Comparison of ENCODE assay signal across 9 cellular contexts in the genomic region with DNA sequence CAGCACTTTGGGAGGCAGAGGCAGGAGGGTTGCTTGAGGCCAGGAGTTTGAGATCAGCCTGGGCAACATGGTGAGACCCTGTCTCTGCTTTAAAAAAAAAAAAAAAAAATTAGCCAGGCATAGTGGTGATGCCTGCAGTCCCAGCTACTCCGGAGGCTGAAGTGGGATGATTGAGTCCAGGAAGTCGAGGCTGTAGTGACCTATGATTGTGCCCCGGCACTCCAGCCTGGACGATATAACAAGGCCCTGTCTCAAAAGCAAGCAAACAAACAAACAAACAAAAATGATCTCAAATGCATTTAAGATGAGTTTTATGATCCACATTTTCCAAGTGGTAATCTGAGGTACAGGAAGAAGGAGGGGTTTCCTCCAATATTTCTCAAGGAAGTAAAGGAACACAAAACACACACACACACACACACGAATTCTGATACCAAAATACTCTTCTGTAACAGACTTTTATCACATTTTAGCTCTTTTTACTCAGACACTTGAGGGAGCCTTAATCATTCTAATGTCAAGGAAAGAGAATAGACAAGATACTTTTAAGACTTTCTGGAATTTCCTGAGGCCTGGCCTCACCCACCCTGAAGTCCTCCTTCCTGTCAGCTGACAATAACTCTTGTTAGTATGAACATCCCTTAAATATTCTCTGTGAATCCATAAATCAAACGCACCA. TPM values are rescaled to one million over a fixed set of nuclear protein-coding genes. Genes with fewer than 3 reads are reported as not detected.
A peak's percentile ranks its signal among the peaks of the same experiment; 100 is the strongest.
DNase-seq lines count a peak whose midpoint lies in the region; ATAC-seq, FAIRE-seq and TF ChIP-seq lines count a peak whose summit lies in the region.
"Had no signal": no experiment of that assay in that cellular context is flagged by ENCODE, and none has a peak within 500 bp of the region (broad histone marks: within the 10 kb centered on the region; RNA-seq: fewer than 3 reads in every experiment).

No MANE protein-coding gene starts in this region.

- peaks cover 7% of the 10 kb centered on the region for H3K36me3 Mint-ChIP-seq in activated CD4-positive, alpha-beta T cell treated with anti-CD3 and anti-CD28 coated beads, Interleukin-2, amount 10 ng/mL, durations not matched to agents 7 days and 5 days (ENCODE audit: low read depth)

- FAIRE-seq in keratinocyte (lab: Jason Lieb, UNC) = no peak
- no peak for FAIRE-seq in GM12892 (lab: Jason Lieb, UNC)

- peak overlapping the region in 4 of 5 donors; percentile 28 to 48 (median 40) for H3K27ac ChIP-seq in adrenal gland
- H3K27ac ChIP-seq in keratinocyte (ENCODE audit: control insufficient read depth, insufficient read depth, low read length) = peak overlapping the region; percentile 75
- peak overlapping the region; percentile 75 for H3K27ac ChIP-seq in subcutaneous abdominal adipose tissue (ENCODE audit: low read depth, low read length)

- H3K9me1 ChIP-seq in keratinocyte (ENCODE audit: control insufficient read depth, extremely low read depth, insufficient read depth, low read length) = no peaks in the 10 kb centered on the region

- POLR2A ChIA-PET in activated CD4-positive, alpha-beta T cell treated with anti-CD3 and anti-CD28 coated beads, Interleukin-2, amount 10 ng/mL, durations not matched to agents 7 days and 5 days (lab: Charles Lee) = interaction anchor here (0.6 kb wide), 1 partner anchor 44 kb away, joined by 3 read pairs; the partner anchor contains the start of gene CERS5

- H3K4me1 Mint-ChIP-seq in activated CD4-positive, alpha-beta T cell treated with anti-CD3 and anti-CD28 coated beads, Interleukin-2, amount 10 ng/mL, durations not matched to agents 7 days and 5 days = peaks cover 33% of the 10 kb centered on the region

- DNase-seq in activated CD4-positive, alpha-beta T cell treated with anti-CD3 and anti-CD28 coated beads, Interleukin-2, amount 10 ng/mL, durations not matched to agents 7 days and 5 days = no peak
- DNase-seq in activated CD4-positive, alpha-beta T cell treated with anti-CD3 and anti-CD28 coated beads, Interleukin-2, amount 50 U/mL, for 1 hour = no peak
- peak in 1 of 7 donors; percentile 13 for DNase-seq in adrenal gland
- no peak for DNase-seq in keratinocyte (ENCODE audit: low read depth, low spot score)
- no peak for DNase-seq in C1 segment of cervical spinal cord (lab: John Stamatoyannopoulos, UW)
- DNase-seq in GM12892 (ENCODE audit: insufficient read length) = no peak
- DNase-seq: head of caudate nucleus had no signal

- H3K9me3 Mint-ChIP-seq in activated CD4-positive, alpha-beta T cell treated with anti-CD3 and anti-CD28 coated beads, Interleukin-2, amount 10 ng/mL, durations not matched to agents 7 days and 5 days = no peaks in the 10 kb centered on the region

- no peaks in the 10 kb centered on the region for H3K27me3 Mint-ChIP-seq in activated CD4-positive, alpha-beta T cell treated with anti-CD3 and anti-CD28 coated beads, Interleukin-2, amount 10 ng/mL, durations not matched to agents 7 days and 5 days

- peak overlapping the region; percentile 72 for H3K4me2 ChIP-seq in keratinocyte (ENCODE audit: control insufficient read depth, extremely low read depth, insufficient read depth, low read depth, low read length)

- H3K9me3 ChIP-seq in adrenal gland (replicated peaks in 1 of 3) (no peaks in the 10 kb centered on the region), keratinocyte (ENCODE audit: control insufficient read depth, low read depth, low read length) (no peaks in the 10 kb centered on the region), subcutaneous abdominal adipose tissue (ENCODE audit: control insufficient read depth in 5 of 5, low read length in 5 of 5) (no peaks in the 10 kb centered on the region)

- H3K27ac Mint-ChIP-seq in activated CD4-positive, alpha-beta T cell treated with anti-CD3 and anti-CD28 coated beads, Interleukin-2, amount 10 ng/mL, durations not matched to agents 7 days and 5 days = peak overlapping the region; percentile 88

- peaks cover 83% of the 10 kb centered on the region for H3K79me2 ChIP-seq in keratinocyte (ENCODE audit: control insufficient read depth, insufficient read depth, low read length)

- H3K36me3 ChIP-seq in adrenal gland (replicated peaks in 1 of 2) (peaks cover 0 to 9% of the 10 kb centered on the region in 2 donors), keratinocyte (ENCODE audit: control insufficient read depth in 2 of 2, extremely low read depth in 1 of 2, insufficient read depth in 2 of 2, low read length in 2 of 2) (peaks cover 4 to 18% of the 10 kb centered on the region in 2 experiments), subcutaneous abdominal adipose tissue (ENCODE audit: control insufficient read depth in 5 of 5, insufficient read depth in 5 of 5, low read length in 5 of 5) (peaks cover 0 to 18% (median 0%) of the 10 kb centered on the region in 5 donors)

- peaks cover 10 to 22% of the 10 kb centered on the region in 2 donors for H3K4me1 ChIP-seq in adrenal gland (replicated peaks in 1 of 2)
- peaks cover 75% of the 10 kb centered on the region for H3K4me1 ChIP-seq in keratinocyte (ENCODE audit: control insufficient read depth, extremely low read depth, insufficient read depth, low read length)
- H3K4me1 ChIP-seq in subcutaneous abdominal adipose tissue (ENCODE audit: control insufficient read depth in 5 of 5, insufficient read depth in 5 of 5, low read length in 5 of 5) = peaks cover 0 to 46% (median 34%) of the 10 kb centered on the region in 5 donors

- TF ChIP-seq CTCF in adrenal gland (IDR thresholded peaks at IDR 0.05) = peak in 1 of 6 experiments; percentile 21
- no peak for TF ChIP-seq CTCF in keratinocyte (optimal IDR thresholded peaks at IDR 0.05 in 1 of 3, IDR thresholded peaks at IDR 0.05 in 1 of 3, conservative IDR thresholded peaks at IDR 0.05 in 1 of 3; ENCODE audit: extremely low read depth in 1 of 3, insufficient read depth in 2 of 3, low read length in 3 of 3)

- peak overlapping the region; percentile 37 for H3K4me3 Mint-ChIP-seq in activated CD4-positive, alpha-beta T cell treated with anti-CD3 and anti-CD28 coated beads, Interleukin-2, amount 10 ng/mL, durations not matched to agents 7 days and 5 days

- H2AFZ ChIP-seq in keratinocyte (ENCODE audit: control insufficient read depth, low read length) = no peak overlapping the region

- intact Hi-C loops in adrenal gland (cut with DNase I) = no loop called here

- CTCF ChIA-PET in activated CD4-positive, alpha-beta T cell treated with anti-CD3 and anti-CD28 coated beads, Interleukin-2, amount 10 ng/mL, durations not matched to agents 7 days and 5 days (lab: Charles Lee) = interaction anchor here (0.7 to 2.1 kb wide), 6 partner anchors 9 to 100 kb away, joined by 3 to 10 read pairs (median 6); partner anchors contain the start of gene COX14

- no peak for TF ChIP-seq POLR2A in adrenal gland (IDR thresholded peaks at IDR 0.05)
- no peak for TF ChIP-seq POLR2A in GM12892 (IDR thresholded peaks at IDR 0.05; ENCODE audit: low read depth, low read length)

- H3K4me3 ChIP-seq in adrenal gland = no peak overlapping the region
- peak overlapping the region in 1 of 3 experiments; percentile 17 for H3K4me3 ChIP-seq in keratinocyte (ENCODE audit: control insufficient read depth in 2 of 3, extremely low read depth in 1 of 3, insufficient read depth in 2 of 3, low read depth in 1 of 3, low read length in 3 of 3)
- no peak overlapping the region for H3K4me3 ChIP-seq in subcutaneous abdominal adipose tissue (ENCODE audit: low read depth in 1 of 5, low read length in 5 of 5)

- no peak for ATAC-seq in HG03097 (IDR thresholded peaks at IDR 0.05; ENCODE audit: low FRiP score, unreplicated experiment)

- peaks cover 10% of the 10 kb centered on the region for H4K20me1 ChIP-seq in keratinocyte (ENCODE audit: control insufficient read depth, extremely low read depth, insufficient read depth, low read length)

- dilution Hi-C loops in keratinocyte (cut with MboI; ENCODE audit: extremely low pct_ligation_motif_present, low sequenced_read_pairs) = no loop called here

- H3K27me3 ChIP-seq in adrenal gland = no peaks in the 10 kb centered on the region
- no peaks in the 10 kb centered on the region for H3K27me3 ChIP-seq in keratinocyte (ENCODE audit: control insufficient read depth, extremely low read depth, insufficient read depth, low read length)
- no peaks in the 10 kb centered on the region for H3K27me3 ChIP-seq in subcutaneous abdominal adipose tissue (ENCODE audit: control insufficient read depth in 5 of 5, insufficient read depth in 4 of 5, low read length in 5 of 5)

- 49 to 59% (median 52%) methylated on average over 6 of the region's 6 CpGs for WGBS in adrenal gland, 4 donors

- peak overlapping the region; percentile 50 for H3K9ac ChIP-seq in keratinocyte (ENCODE audit: control insufficient read depth, extremely low read depth, insufficient read depth, low read length)
- peak overlapping the region; percentile 46 to 62 (median 58) for H3K9ac ChIP-seq in subcutaneous abdominal adipose tissue (ENCODE audit: low read length in 5 of 5)

RNA-seq across cellular contexts. Expression of gene CERS5, which starts 44.4 kb away (rescaled TPM):
- total RNA-seq in activated CD4-positive, alpha-beta T cell treated with anti-CD3 and anti-CD28 coated beads, Interleukin-2, amount 10 ng/mL, durations not matched to agents 7 days and 5 days = 10 to 100 TPM; 49.2 to 59.2 TPM
- 10 to 100 TPM; 19.4 to 39.5 (median 35.5) TPM for total RNA-seq in adrenal gland
- polyA plus RNA-seq in adrenal gland (100 to 1,000 TPM in 1 of 3 donors, 10 to 100 TPM in 2; 35.8 to 110 (median 98.8) TPM), keratinocyte (50.6 to 72.3 TPM (median 61.4 TPM) in 3 replicates)
- polyA plus RNA-seq in keratinocyte (2011; ENCODE audit: low read depth) = 16.5 TPM
- 34.2 and 52.2 TPM in 2 replicates for polyA plus RNA-seq in keratinocyte (2011; cell fraction: cytosol; rRNA removed)
- 134 and 136 TPM in 2 replicates for polyA plus RNA-seq in keratinocyte (2011; cell fraction: nucleus; rRNA removed)
- polyA plus RNA-seq in keratinocyte (2012; ENCODE audit: low replicate concordance) = 22.1 and 30.6 TPM in 2 replicates
- polyA minus RNA-seq in keratinocyte = 34.1 to 97.0 TPM (median 89.8 TPM) in 3 replicates
- 36.1 TPM for polyA minus RNA-seq in keratinocyte (2011; cell fraction: cytosol; rRNA and poly(A)+ RNA removed)
- 43.4 and 81.5 TPM in 2 replicates for polyA minus RNA-seq in keratinocyte (2011; cell fraction: nucleus; rRNA and poly(A)+ RNA removed)
- 40.3 TPM for polyA plus RNA-seq in GM12892 (2012; ENCODE audit: missing spikeins)
